ENCODE assay signal across 9 cellular contexts in genomic region chr22:45329536-45329936, GRCh38.
DNase-seq lines count a peak whose midpoint lies in the region; ATAC-seq lines count a peak whose summit lies in the region.
"Had no signal": no experiment of that assay in that cellular context is flagged by ENCODE, and none has a peak within 500 bp of the region (broad histone marks: within the 10 kb centered on the region; RNA-seq: fewer than 3 reads in every experiment).

No MANE protein-coding gene starts in this region.

- ATAC-seq in GM21390 (IDR thresholded peaks at IDR 0.05; ENCODE audit: unreplicated experiment) = no peak

- intact Hi-C loops in head of caudate nucleus (cut with DNase I) = no loop called here
- intact Hi-C loops in posterior cingulate gyrus (cut with DNase I) = no loop called here

- DNase-seq in DMS 273 treated with DMSO at 0.1 percent for 48 hours (lab: John Stamatoyannopoulos, UW) (peak; percentile 89), NCI-H774 (lab: John Stamatoyannopoulos, UW) (peak; percentile 52), head of caudate nucleus (peak in 41 of 42 donors; percentile 35 to 86 (median 74)), posterior cingulate gyrus (peak; percentile 45 to 94 (median 71)), 8988T (no peak), RKO (ENCODE audit: low spot score) (no peak)
- DNase-seq in stimulated activated CD4-positive, alpha-beta T cell treated with anti-CD3 and anti-CD28 coated beads, Interleukin-2, amount 100 ng/mL, for 48 hours = no peak
- DNase-seq: KG1 had no signal

Comparison
In these comparisons a context has a peak if more than half of its experiments do, and no peak if none do; other contexts are left out.
1. DNase-seq: peak in DMS 273 treated with DMSO at 0.1 percent for 48 hours (single experiment), NCI-H774 (single experiment), head of caudate nucleus (41 of 42) and posterior cingulate gyrus (10 of 10); none in stimulated activated CD4-positive, alpha-beta T cell treated with anti-CD3 and anti-CD28 coated beads, Interleukin-2, amount 100 ng/mL, for 48 hours (0 of 2), 8988T (single experiment) and RKO (single experiment).